Comparison of ENCODE assay signal across 2 cellular contexts in the genomic region with DNA sequence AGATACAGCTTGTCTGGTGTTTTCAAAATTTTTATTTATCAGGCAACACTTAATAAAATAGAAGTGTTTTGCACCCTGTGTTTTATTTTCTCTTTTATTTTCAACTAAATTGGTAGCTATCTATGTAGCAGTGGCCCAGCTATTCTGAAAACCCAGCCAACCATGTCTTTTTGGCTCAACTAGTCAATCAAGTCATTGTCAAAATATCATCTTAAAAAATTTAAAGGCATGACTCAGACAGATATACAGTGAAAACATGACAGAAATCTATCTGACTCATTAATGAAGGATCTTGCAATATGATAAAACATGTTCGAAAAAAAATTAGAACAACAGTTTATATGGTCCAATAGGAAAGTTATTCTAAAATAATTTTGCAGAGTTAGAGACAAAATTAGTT.
TF ChIP-seq lines count a peak whose summit lies in the region.

No MANE protein-coding gene starts in this region.

TF ChIP-seq in SK-N-SH, 30 proteins besides CTCF, POLR2A, EP300 and RAD21 (continued from another document):
- TF ChIP-seq SIN3A (IDR thresholded peaks at IDR 0.05; ENCODE audit: borderline replicate concordance, low read depth, low read length) (no peak), TAF1 (IDR thresholded peaks at IDR 0.05; ENCODE audit: borderline replicate concordance, low read depth, low read length) (no peak), POLR2AphosphoS5 (IDR thresholded peaks at IDR 0.05; ENCODE audit: low read depth, low read length) (no peak), TEAD4 (IDR thresholded peaks at IDR 0.05; ENCODE audit: borderline replicate concordance, insufficient read depth) (no peak), MXI1 (IDR thresholded peaks at IDR 0.05; ENCODE audit: low read depth, low read length) (no peak)
- TF ChIP-seq, protein P1, sequence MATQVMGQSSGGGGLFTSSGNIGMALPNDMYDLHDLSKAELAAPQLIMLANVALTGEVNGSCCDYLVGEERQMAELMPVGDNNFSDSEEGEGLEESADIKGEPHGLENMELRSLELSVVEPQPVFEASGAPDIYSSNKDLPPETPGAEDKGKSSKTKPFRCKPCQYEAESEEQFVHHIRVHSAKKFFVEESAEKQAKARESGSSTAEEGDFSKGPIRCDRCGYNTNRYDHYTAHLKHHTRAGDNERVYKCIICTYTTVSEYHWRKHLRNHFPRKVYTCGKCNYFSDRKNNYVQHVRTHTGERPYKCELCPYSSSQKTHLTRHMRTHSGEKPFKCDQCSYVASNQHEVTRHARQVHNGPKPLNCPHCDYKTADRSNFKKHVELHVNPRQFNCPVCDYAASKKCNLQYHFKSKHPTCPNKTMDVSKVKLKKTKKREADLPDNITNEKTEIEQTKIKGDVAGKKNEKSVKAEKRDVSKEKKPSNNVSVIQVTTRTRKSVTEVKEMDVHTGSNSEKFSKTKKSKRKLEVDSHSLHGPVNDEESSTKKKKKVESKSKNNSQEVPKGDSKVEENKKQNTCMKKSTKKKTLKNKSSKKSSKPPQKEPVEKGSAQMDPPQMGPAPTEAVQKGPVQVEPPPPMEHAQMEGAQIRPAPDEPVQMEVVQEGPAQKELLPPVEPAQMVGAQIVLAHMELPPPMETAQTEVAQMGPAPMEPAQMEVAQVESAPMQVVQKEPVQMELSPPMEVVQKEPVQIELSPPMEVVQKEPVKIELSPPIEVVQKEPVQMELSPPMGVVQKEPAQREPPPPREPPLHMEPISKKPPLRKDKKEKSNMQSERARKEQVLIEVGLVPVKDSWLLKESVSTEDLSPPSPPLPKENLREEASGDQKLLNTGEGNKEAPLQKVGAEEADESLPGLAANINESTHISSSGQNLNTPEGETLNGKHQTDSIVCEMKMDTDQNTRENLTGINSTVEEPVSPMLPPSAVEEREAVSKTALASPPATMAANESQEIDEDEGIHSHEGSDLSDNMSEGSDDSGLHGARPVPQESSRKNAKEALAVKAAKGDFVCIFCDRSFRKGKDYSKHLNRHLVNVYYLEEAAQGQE (IDR thresholded peaks at IDR 0.05; ENCODE audit: low read depth, low read length): no peak

TF ChIP-seq in SK-N-SH treated with all-trans-retinoic acid at 6 μM for 48 hours, 23 proteins besides CTCF, POLR2A, EP300 and RAD21 (continued from another document):
- TF ChIP-seq, protein P2, sequence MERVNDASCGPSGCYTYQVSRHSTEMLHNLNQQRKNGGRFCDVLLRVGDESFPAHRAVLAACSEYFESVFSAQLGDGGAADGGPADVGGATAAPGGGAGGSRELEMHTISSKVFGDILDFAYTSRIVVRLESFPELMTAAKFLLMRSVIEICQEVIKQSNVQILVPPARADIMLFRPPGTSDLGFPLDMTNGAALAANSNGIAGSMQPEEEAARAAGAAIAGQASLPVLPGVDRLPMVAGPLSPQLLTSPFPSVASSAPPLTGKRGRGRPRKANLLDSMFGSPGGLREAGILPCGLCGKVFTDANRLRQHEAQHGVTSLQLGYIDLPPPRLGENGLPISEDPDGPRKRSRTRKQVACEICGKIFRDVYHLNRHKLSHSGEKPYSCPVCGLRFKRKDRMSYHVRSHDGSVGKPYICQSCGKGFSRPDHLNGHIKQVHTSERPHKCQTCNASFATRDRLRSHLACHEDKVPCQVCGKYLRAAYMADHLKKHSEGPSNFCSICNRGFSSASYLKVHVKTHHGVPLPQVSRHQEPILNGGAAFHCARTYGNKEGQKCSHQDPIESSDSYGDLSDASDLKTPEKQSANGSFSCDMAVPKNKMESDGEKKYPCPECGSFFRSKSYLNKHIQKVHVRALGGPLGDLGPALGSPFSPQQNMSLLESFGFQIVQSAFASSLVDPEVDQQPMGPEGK (CRISPR knock-in tag; IDR thresholded peaks at IDR 0.05; ENCODE audit: borderline replicate concordance): no peak
- no peak for TF ChIP-seq ZNF565 (CRISPR knock-in tag; conservative IDR thresholded peaks at IDR 0.05; ENCODE audit: low read depth)
- TF ChIP-seq, protein P3, sequence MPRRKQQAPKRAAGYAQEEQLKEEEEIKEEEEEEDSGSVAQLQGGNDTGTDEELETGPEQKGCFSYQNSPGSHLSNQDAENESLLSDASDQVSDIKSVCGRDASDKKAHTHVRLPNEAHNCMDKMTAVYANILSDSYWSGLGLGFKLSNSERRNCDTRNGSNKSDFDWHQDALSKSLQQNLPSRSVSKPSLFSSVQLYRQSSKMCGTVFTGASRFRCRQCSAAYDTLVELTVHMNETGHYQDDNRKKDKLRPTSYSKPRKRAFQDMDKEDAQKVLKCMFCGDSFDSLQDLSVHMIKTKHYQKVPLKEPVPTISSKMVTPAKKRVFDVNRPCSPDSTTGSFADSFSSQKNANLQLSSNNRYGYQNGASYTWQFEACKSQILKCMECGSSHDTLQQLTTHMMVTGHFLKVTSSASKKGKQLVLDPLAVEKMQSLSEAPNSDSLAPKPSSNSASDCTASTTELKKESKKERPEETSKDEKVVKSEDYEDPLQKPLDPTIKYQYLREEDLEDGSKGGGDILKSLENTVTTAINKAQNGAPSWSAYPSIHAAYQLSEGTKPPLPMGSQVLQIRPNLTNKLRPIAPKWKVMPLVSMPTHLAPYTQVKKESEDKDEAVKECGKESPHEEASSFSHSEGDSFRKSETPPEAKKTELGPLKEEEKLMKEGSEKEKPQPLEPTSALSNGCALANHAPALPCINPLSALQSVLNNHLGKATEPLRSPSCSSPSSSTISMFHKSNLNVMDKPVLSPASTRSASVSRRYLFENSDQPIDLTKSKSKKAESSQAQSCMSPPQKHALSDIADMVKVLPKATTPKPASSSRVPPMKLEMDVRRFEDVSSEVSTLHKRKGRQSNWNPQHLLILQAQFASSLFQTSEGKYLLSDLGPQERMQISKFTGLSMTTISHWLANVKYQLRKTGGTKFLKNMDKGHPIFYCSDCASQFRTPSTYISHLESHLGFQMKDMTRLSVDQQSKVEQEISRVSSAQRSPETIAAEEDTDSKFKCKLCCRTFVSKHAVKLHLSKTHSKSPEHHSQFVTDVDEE (CRISPR knock-in tag; IDR thresholded peaks at IDR 0.05): no peak
- no peak for TF ChIP-seq TOX (CRISPR knock-in tag; IDR thresholded peaks at IDR 0.05; ENCODE audit: borderline replicate concordance)
TF ChIP-seq in SK-N-SH treated with all-trans-retinoic acid at 6 μM for 48 hours: peak in this region for 0.
